ENCODE assay signal across 8 cellular contexts in genomic region chr11:117230286-117230961, GRCh38. TPM values are rescaled to one million over a fixed set of nuclear protein-coding genes. Genes with fewer than 3 reads are reported as not detected.
DNase-seq lines count a peak whose midpoint lies in the region; ATAC-seq and TF ChIP-seq lines count a peak whose summit lies in the region.

No MANE protein-coding gene starts in this region.

- no CpG with 5 or more reads among the region's 12 CpGs for WGBS in trophoblast cell (ENCODE audit: extremely low coverage, insufficient coverage, insufficient read length)

- no peak overlapping the region for H4K12ac ChIP-seq in trophoblast cell (ENCODE audit: low read depth, low read length)

- no peak for TF ChIP-seq POLR2A in Peyer's patch (IDR thresholded peaks at IDR 0.05)

- H3K9me3 ChIP-seq in Peyer's patch (no peaks in the 10 kb centered on the region), neuron (ENCODE audit: low read length) (no peaks in the 10 kb centered on the region), trophoblast cell (ENCODE audit: insufficient read depth, low read depth, low read length) (no peaks in the 10 kb centered on the region)

- H2BK120ac ChIP-seq in trophoblast cell (ENCODE audit: insufficient read depth, low read length, poor library complexity), result no peak overlapping the region

- H3K27ac ChIP-seq in Peyer's patch, result peak overlapping the region; percentile 95 to 99 (median 96)
- H3K27ac ChIP-seq in trophoblast cell (ENCODE audit: low read depth, low read length), result no peak overlapping the region

- no peak overlapping the region for H3K9ac ChIP-seq in trophoblast cell (ENCODE audit: low read length)

- peaks cover 13% of the 10 kb centered on the region for H3K79me2 ChIP-seq in trophoblast cell (ENCODE audit: control insufficient read depth, insufficient read depth, low read length, poor library complexity)

- TF ChIP-seq CTCF in GM12875 (IDR thresholded peaks at IDR 0.05; ENCODE audit: borderline replicate concordance, insufficient read depth, low read depth, low read length), result no peak
- TF ChIP-seq CTCF in Peyer's patch (IDR thresholded peaks at IDR 0.05), result no peak
- TF ChIP-seq CTCF in astrocyte of the cerebellum (IDR thresholded peaks at IDR 0.05; ENCODE audit: low read depth, low read length, missing control alignments), result no peak

- no peak overlapping the region for H2AFZ ChIP-seq in neuron (ENCODE audit: low read depth, low read length)
- no peak overlapping the region for H2AFZ ChIP-seq in trophoblast cell (ENCODE audit: insufficient read depth, low read length, poor library complexity)

- DNase-seq in Peyer's patch (no peak), astrocyte of the cerebellum (ENCODE audit: low read depth) (no peak), trophoblast cell (no peak), foreskin melanocyte (no peak)

- ATAC-seq in HG03521 (IDR thresholded peaks at IDR 0.05; ENCODE audit: unreplicated experiment) (no peak), GM18502 (IDR thresholded peaks at IDR 0.05; ENCODE audit: poor library complexity, unreplicated experiment) (no peak)

- H2AK5ac ChIP-seq in trophoblast cell (ENCODE audit: low read length), result no peak overlapping the region

- H2BK12ac ChIP-seq in trophoblast cell (ENCODE audit: low read length), result no peak overlapping the region

- no peaks in the 10 kb centered on the region for H3K27me3 ChIP-seq in Peyer's patch
- H3K27me3 ChIP-seq in neuron (ENCODE audit: insufficient read depth, low read length), result no peaks in the 10 kb centered on the region
- no peaks in the 10 kb centered on the region for H3K27me3 ChIP-seq in trophoblast cell (ENCODE audit: insufficient read depth, low read length)

- no peak overlapping the region for H3K14ac ChIP-seq in trophoblast cell (ENCODE audit: low read length)

- peaks cover 0 to 41% (median 0%) of the 10 kb centered on the region in 3 donors for H3K36me3 ChIP-seq in Peyer's patch
- peaks cover 21% of the 10 kb centered on the region for H3K36me3 ChIP-seq in neuron (ENCODE audit: insufficient read depth, low read length)
- peaks cover 29 to 38% of the 10 kb centered on the region in 2 experiments for H3K36me3 ChIP-seq in trophoblast cell (ENCODE audit: control insufficient read depth in 1 of 2, insufficient read depth in 2 of 2, low read length in 2 of 2)

- no peak overlapping the region for H4K91ac ChIP-seq in trophoblast cell (ENCODE audit: low read depth, low read length)

- no peak overlapping the region for H4K8ac ChIP-seq in trophoblast cell (ENCODE audit: low read depth, low read length)

- H3K4me3 ChIP-seq in GM12875 (ENCODE audit: low read depth, low read length) (peak overlapping the region; percentile 86), Peyer's patch (peak overlapping the region; percentile 81 to 98 (median 94)), astrocyte of the cerebellum (ENCODE audit: low read depth, low read length) (peak overlapping the region; percentile 97), neuron (ENCODE audit: low read length) (peak overlapping the region; percentile 85), trophoblast cell (ENCODE audit: low read depth, low read length) (no peak overlapping the region)

- H3K4ac ChIP-seq in trophoblast cell (ENCODE audit: low read depth, low read length), result no peak overlapping the region

- no peak overlapping the region for H2BK5ac ChIP-seq in trophoblast cell (ENCODE audit: low read depth, low read length, poor library complexity)

- no peak overlapping the region for H3K23ac ChIP-seq in trophoblast cell (ENCODE audit: low read length)

- in situ Hi-C loops in astrocyte of the cerebellum (cut with HindIII; ENCODE audit: low sequenced_read_pairs), result no loop called here

- H3K18ac ChIP-seq in trophoblast cell (ENCODE audit: low read length), result no peak overlapping the region

- no peak overlapping the region for H3K4me2 ChIP-seq in trophoblast cell (ENCODE audit: low read length)

- peaks cover 12% of the 10 kb centered on the region for H3K79me1 ChIP-seq in trophoblast cell (ENCODE audit: low read length)

- H3K4me1 ChIP-seq in Peyer's patch (peaks cover 0 to 34% (median 11%) of the 10 kb centered on the region in 4 donors), neuron (ENCODE audit: insufficient read depth, low read length) (peaks cover 27% of the 10 kb centered on the region), trophoblast cell (ENCODE audit: control insufficient read depth in 1 of 2, insufficient read depth in 2 of 2, low read length in 2 of 2) (peaks cover 4 to 13% of the 10 kb centered on the region in 2 experiments)

RNA-seq across cellular contexts. Expression of gene PCSK7, which starts 1.4 kb away (rescaled TPM):
- 100 to 1,000 TPM; 136 to 244 (median 171) TPM for total RNA-seq in Peyer's patch
- 23.8 TPM in 2 replicates for polyA plus RNA-seq in trophoblast cell (2013)

RNA-seq across cellular contexts. Expression of gene RNF214, which starts 2.0 kb away (rescaled TPM):
- 10 to 100 TPM; 10.2 to 32.2 (median 13.4) TPM for total RNA-seq in Peyer's patch
- 16.0 and 17.7 TPM in 2 replicates for polyA plus RNA-seq in trophoblast cell (2013)

RNA-seq across cellular contexts. Expression of gene TAGLN, which starts 31.3 kb away (rescaled TPM):
- total RNA-seq in Peyer's patch, result 100 to 1,000 TPM; 110 to 361 (median 254) TPM
- polyA plus RNA-seq in trophoblast cell (2013), result 876 and 888 TPM in 2 replicates

RNA-seq across cellular contexts. Expression of gene SIDT2, which starts 51.9 kb away (rescaled TPM):
- 100 to 1,000 TPM in 3 of 4 donors, 10 to 100 TPM in 1; 69.3 to 201 (median 162) TPM for total RNA-seq in Peyer's patch
- polyA plus RNA-seq in trophoblast cell (2013), result 23.4 and 25.7 TPM in 2 replicates
